ENCODE assay signal across 1 cellular context in genomic region chr5:166341708-166342329, GRCh38.
TF ChIP-seq lines count a peak whose summit lies in the region.

No MANE protein-coding gene starts in this region.

TF ChIP-seq in SK-N-SH treated with all-trans-retinoic acid at 6 μM for 48 hours, 23 proteins besides CTCF, POLR2A, EP300 and RAD21 (continued from another document):
- TF ChIP-seq CSRNP3 (CRISPR knock-in tag; IDR thresholded peaks at IDR 0.05), result no peak
- no peak for TF ChIP-seq RARB (CRISPR knock-in tag; IDR thresholded peaks at IDR 0.05)
- TF ChIP-seq ESRRG (CRISPR knock-in tag; IDR thresholded peaks at IDR 0.05), result no peak
- TF ChIP-seq OSR1 (CRISPR knock-in tag; IDR thresholded peaks at IDR 0.05), result no peak
